In the genomic region with DNA sequence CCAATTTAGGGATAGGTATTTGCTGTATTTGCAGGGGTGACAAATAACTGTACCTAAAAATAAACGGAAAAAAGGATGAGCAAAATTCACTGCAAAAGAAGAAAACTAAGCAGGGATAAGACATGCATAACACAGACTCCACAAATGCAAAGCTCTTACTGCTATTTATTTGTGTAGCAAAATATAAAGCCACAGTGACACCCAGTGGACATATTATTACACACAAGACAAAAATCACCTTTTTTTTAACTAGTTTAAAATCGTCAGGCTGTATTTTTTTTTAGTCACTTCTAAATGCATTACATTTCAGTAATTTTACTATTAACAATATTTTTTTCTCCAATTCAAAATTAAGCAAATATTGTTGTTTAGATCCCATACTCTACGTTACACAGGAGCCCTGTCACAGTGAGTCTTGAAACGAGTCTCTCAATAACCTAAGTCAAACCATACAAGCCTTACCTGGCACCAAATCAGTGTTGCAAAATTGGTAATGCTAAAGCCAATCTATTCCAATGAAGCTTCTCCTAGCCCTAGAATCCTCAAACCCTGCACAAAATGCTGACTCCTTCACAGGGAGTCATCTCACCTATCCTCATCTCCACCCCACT, we compare ENCODE assay signal across 9 cellular contexts. TPM values are rescaled to one million over a fixed set of nuclear protein-coding genes. Genes with fewer than 3 reads are reported as not detected.
DNase-seq lines count a peak whose midpoint lies in the region; ATAC-seq, FAIRE-seq and TF ChIP-seq lines count a peak whose summit lies in the region.
"Had no signal": no experiment of that assay in that cellular context is flagged by ENCODE, and none has a peak within 500 bp of the region (broad histone marks: within the 10 kb centered on the region; RNA-seq: fewer than 3 reads in every experiment).

No MANE protein-coding gene starts in this region.

- H3K9me3 ChIP-seq in RWPE2 (ENCODE audit: severe bottlenecking) (no peaks in the 10 kb centered on the region), pancreas (no peaks in the 10 kb centered on the region)

- H3K4me1 ChIP-seq in RWPE2 (ENCODE audit: insufficient read depth, poor library complexity, severe bottlenecking) = no peaks in the 10 kb centered on the region
- no peaks in the 10 kb centered on the region for H3K4me1 ChIP-seq in pancreas

- peaks cover 61% of the 10 kb centered on the region for H3K36me3 ChIP-seq in RWPE2 (ENCODE audit: low read depth)
- H3K36me3 ChIP-seq in pancreas = peaks cover 0 to 6% (median 0%) of the 10 kb centered on the region in 3 donors

- ATAC-seq in GM18498 (IDR thresholded peaks at IDR 0.05; ENCODE audit: unreplicated experiment) = peak; percentile 61
- no peak for ATAC-seq in RWPE2 (ENCODE audit: low read depth)
- ATAC-seq in pancreas = peak in 3 of 4 donors; percentile 77 to 82 (median 80)
- ATAC-seq in GM21737 (IDR thresholded peaks at IDR 0.05; ENCODE audit: unreplicated experiment) = no peak
- ATAC-seq in HG03196 (IDR thresholded peaks at IDR 0.05; ENCODE audit: unreplicated experiment) = no peak

- intact Hi-C loops in pancreas (cut with DNase I) = loop anchor here in 1 of 3 donors (5.0 to 10.0 kb wide), 2 partner anchors 963 to 1690 kb away; no protein-coding TSS in a partner anchor

- TF ChIP-seq CTCF in AG10803 (conservative IDR thresholded peaks at IDR 0.05; ENCODE audit: low read length) (peak; percentile 59), RWPE2 (IDR thresholded peaks at IDR 0.05; ENCODE audit: poor library complexity, severe bottlenecking) (peak; percentile 78), pancreas (IDR thresholded peaks at IDR 0.05) (peak; percentile 9 to 48 (median 26))

- no peak overlapping the region for H3K27ac ChIP-seq in RWPE2 (ENCODE audit: poor library complexity, severe bottlenecking)
- H3K27ac ChIP-seq in pancreas = no peak overlapping the region
- H3K27ac ChIP-seq: epithelial cell of prostate had no signal

- peak; percentile 61 for DNase-seq in AG10803 (ENCODE audit: low read depth)
- DNase-seq in HTR-8/SVneo (ENCODE audit: insufficient read length, low spot score) = peak; percentile 14
- no peak for DNase-seq in RWPE2 (ENCODE audit: low spot score)
- DNase-seq in fibroblast of gingiva (ENCODE audit: low read depth) = peak; percentile 48
- DNase-seq in pancreas = no peak

- 46% methylated on average over 4 of the region's 4 CpGs for WGBS in pancreas, 2 donors

- no peaks in the 10 kb centered on the region for H3K27me3 ChIP-seq in RWPE2 (ENCODE audit: insufficient read depth, poor library complexity, severe bottlenecking)
- no peaks in the 10 kb centered on the region for H3K27me3 ChIP-seq in pancreas

- no peak overlapping the region for H3K4me3 ChIP-seq in AG10803 (ENCODE audit: low read length)
- H3K4me3 ChIP-seq in RWPE2 (ENCODE audit: severe bottlenecking) = no peak overlapping the region
- no peak overlapping the region for H3K4me3 ChIP-seq in pancreas

- FAIRE-seq in HTR-8/SVneo (lab: Jason Lieb, UNC) (no peak), pancreas (lab: Jason Lieb, UNC) (peak; percentile 80)

RNA-seq across cellular contexts. Expression of a gene that starts 23.7 kb away (rescaled TPM):
- 1 to 10 TPM; 1.9 to 5.8 (median 2.8) TPM for total RNA-seq in pancreas
- polyA plus RNA-seq in pancreas = 1 to 10 TPM; 2.8 to 6.3 TPM

RNA-seq across cellular contexts. Expression of a gene that starts 23.8 kb away (rescaled TPM):
- total RNA-seq in pancreas = 1 to 10 TPM in 1 of 6 donors, under 1 TPM in 3, not detected in 2; 0.06 to 1.5 (median 0.59) TPM
- polyA plus RNA-seq in pancreas = under 1 TPM; 0.09 to 0.87 TPM

Comparison
In these comparisons a context has a peak if more than half of its experiments do, and no peak if none do; other contexts are left out.
1. DNase-seq: peak in AG10803 (single experiment), HTR-8/SVneo (single experiment) and fibroblast of gingiva (single experiment); none in RWPE2 (single experiment) and pancreas (0 of 6).
2. CTCF ChIP-seq: peak in every context shown above with its lines; median percentile 78 in RWPE2; 59 in AG10803; 26 in pancreas.
3. ATAC-seq: peak in GM18498 (single experiment) and pancreas (3 of 4); none in RWPE2 (single experiment), GM21737 (single experiment) and HG03196 (single experiment).